In the genomic region with DNA sequence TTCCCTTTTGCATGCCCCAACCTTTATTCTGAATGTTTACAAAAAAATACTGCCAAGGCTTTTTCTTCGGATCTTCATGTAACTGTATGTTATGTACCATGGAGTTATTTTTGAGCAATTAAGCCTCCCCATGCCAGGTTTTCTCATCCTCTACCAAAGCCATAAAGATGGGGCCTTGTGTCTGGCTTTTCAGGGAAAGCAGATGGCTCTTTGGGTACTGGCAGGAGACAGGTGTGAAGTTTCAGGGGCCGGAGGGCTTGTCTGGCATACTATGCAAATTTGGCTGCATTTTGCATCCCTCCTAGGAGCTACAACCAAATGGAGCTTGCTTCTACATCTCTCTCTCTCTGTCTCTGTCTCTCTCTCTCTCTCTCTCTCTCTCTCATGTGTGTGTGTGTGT, we compare ENCODE assay signal across 16 cellular contexts.
"Had no signal": no experiment of that assay in that cellular context is flagged by ENCODE, and none has a peak within 500 bp of the region (broad histone marks: within the 10 kb centered on the region; RNA-seq: fewer than 3 reads in every experiment).

No MANE protein-coding gene starts in this region.

- DNase-seq: activated CD4-positive, alpha-beta memory T cell treated with anti-CD3 and anti-CD28 coated beads, Interleukin-2, amount 10 ng/mL, durations not matched to agents 7 days and 5 days; activated CD4-positive, alpha-beta T cell treated with anti-CD3 and anti-CD28 coated beads for 1 hour; activated T-cell treated with anti-CD3 and anti-CD28 coated beads, Interleukin-2, amount 50 U/mL, for 72 hours; aorta; mammary epithelial cell; mucosa of descending colon; natural killer cell; sigmoid colon; stimulated activated CD4-positive, alpha-beta T cell treated with anti-CD3 and anti-CD28 coated beads, Interleukin-12 subunit alpha, Interleukin-12 subunit beta, amount 100 ng/mL, for 4 hours; stimulated activated naive CD4-positive, alpha-beta T cell treated with Interleukin-2 at 50 U/mL for 16 hours; T-helper 9 cell had no signal

- H3K36me3 Mint-ChIP-seq: natural killer cell, type B pancreatic cell had no signal

- H3K27ac ChIP-seq: breast epithelium, esophagus muscularis mucosa, sigmoid colon, suprapubic skin had no signal

- H3K4me1 Mint-ChIP-seq: activated CD4-positive, alpha-beta memory T cell treated with anti-CD3 and anti-CD28 coated beads, Interleukin-2, amount 10 ng/mL, durations not matched to agents 7 days and 5 days; natural killer cell had no signal

- H3K27ac Mint-ChIP-seq: activated CD4-positive, alpha-beta memory T cell treated with anti-CD3 and anti-CD28 coated beads, Interleukin-2, amount 10 ng/mL, durations not matched to agents 7 days and 5 days; activated T-cell treated with anti-CD3 and anti-CD28 coated beads, Interleukin-2, amount 50 U/mL, for 72 hours; natural killer cell; type B pancreatic cell had no signal

- H3K4me3 Mint-ChIP-seq: activated CD4-positive, alpha-beta memory T cell treated with anti-CD3 and anti-CD28 coated beads, Interleukin-2, amount 10 ng/mL, durations not matched to agents 7 days and 5 days; activated T-cell treated with anti-CD3 and anti-CD28 coated beads, Interleukin-2, amount 50 U/mL, for 72 hours; natural killer cell; type B pancreatic cell had no signal

- H3K9me3 Mint-ChIP-seq: activated CD4-positive, alpha-beta memory T cell treated with anti-CD3 and anti-CD28 coated beads, Interleukin-2, amount 10 ng/mL, durations not matched to agents 7 days and 5 days; activated T-cell treated with anti-CD3 and anti-CD28 coated beads, Interleukin-2, amount 50 U/mL, for 72 hours; natural killer cell; type B pancreatic cell had no signal

- H3K36me3 ChIP-seq: breast epithelium, esophagus muscularis mucosa, sigmoid colon, suprapubic skin had no signal

- H3K4me3 ChIP-seq: breast epithelium, esophagus muscularis mucosa, mucosa of descending colon, sigmoid colon, suprapubic skin had no signal

- H3K9me3 ChIP-seq: breast epithelium, esophagus muscularis mucosa, mucosa of descending colon, sigmoid colon, suprapubic skin had no signal

- H3K4me1 ChIP-seq: breast epithelium had no signal

- ATAC-seq: activated T-cell treated with anti-CD3 and anti-CD28 coated beads, Interleukin-2, amount 50 U/mL, for 72 hours; left lobe of liver; mucosa of descending colon; natural killer cell had no signal
